ENCODE assay signal across 1 cellular context in the genomic region with DNA sequence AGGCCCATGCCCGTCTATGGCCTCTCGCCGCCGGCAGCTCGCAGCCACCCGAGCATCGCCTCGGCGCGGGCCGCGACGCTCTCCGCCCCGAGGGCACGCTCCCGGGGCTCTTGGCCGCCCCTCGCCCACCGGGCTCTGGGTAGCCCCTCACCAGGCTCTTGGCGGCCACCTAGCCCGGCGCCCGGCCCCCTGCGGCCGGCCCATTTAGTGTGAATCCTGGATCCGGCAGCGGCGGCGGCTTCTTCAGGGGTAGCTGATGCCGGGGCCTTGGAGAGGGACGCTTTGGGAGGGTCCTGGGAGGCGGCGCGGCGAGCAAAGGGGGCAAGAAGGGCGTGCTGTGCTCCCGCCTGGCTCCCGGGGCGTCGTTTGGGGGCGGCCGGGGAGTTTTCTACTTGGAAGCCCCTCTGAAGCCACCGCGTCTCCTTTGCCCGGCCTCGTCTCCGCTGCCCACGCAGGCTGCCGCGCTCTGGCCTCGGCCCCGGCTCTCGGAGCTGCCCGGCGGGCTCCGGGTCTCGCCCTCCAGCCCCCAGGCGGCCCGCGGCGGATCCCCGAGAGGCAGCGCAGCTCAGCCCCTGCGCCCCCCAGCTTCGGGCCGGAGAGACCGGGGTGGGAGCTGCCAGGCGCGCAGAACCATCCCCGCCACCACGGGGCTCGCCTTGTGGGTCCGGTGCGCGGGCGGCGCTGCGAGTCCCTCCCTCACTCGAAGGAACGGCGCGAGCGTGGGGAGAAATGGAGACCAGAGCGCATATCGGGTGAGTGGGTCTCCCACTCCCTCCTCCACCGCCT.
TF ChIP-seq lines count a peak whose summit lies in the region.

No MANE protein-coding gene starts in this region.

TF ChIP-seq in GM12878, 131 proteins besides CTCF, POLR2A, EP300 and RAD21 (continued from another document):
- TF ChIP-seq, protein P1, sequence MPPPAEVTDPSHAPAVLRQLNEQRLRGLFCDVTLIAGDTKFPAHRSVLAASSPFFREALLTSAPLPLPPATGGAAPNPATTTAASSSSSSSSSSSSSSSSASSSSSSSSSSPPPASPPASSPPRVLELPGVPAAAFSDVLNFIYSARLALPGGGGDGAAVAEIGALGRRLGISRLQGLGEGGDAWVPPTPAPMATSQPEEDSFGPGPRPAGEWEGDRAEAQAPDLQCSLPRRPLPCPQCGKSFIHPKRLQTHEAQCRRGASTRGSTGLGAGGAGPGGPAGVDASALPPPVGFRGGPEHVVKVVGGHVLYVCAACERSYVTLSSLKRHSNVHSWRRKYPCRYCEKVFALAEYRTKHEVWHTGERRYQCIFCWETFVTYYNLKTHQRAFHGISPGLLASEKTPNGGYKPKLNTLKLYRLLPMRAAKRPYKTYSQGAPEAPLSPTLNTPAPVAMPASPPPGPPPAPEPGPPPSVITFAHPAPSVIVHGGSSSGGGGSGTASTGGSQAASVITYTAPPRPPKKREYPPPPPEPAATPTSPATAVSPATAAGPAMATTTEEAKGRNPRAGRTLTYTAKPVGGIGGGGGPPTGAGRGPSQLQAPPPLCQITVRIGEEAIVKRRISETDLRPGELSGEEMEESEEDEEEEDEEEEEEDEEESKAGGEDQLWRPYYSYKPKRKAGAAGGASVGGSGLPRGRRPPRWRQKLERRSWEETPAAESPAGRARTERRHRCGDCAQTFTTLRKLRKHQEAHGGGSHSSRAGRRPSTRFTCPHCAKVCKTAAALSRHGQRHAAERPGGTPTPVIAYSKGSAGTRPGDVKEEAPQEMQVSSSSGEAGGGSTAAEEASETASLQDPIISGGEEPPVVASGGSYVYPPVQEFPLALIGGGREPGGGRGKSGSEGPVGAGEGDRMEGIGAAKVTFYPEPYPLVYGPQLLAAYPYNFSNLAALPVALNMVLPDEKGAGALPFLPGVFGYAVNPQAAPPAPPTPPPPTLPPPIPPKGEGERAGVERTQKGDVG (CRISPR knock-in tag; IDR thresholded peaks at IDR 0.05), result no peak
- TF ChIP-seq KDM1A (IDR thresholded peaks at IDR 0.05; ENCODE audit: borderline replicate concordance), result no peak
- peak; percentile 30 for TF ChIP-seq GATAD2B (conservative IDR thresholded peaks at IDR 0.05; ENCODE audit: low read depth)
- peak; percentile 55 for TF ChIP-seq LARP7 (IDR thresholded peaks at IDR 0.05)
